In the genomic region with DNA sequence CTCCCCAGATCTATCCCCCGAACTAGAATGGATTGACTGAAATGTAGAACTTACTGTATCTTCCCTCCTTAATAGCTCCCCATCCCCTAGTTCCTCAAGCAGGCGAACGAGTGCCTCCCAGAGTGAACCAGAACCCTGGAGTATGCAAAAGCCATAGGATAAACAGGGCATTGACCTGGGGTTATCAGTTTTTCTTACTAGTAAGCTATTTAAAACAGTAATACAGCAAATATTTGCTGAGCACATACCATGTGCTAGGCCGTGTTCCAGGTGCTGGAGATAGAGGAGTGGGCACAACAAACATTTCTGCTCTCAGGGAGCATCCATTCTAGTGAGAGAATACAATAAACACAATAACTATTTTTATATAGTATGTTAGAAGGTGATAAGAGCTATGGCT, we compare ENCODE assay signal across 11 cellular contexts.
A peak's percentile ranks its signal among the peaks of the same experiment; 100 is the strongest.
DNase-seq lines count a peak whose midpoint lies in the region; ATAC-seq and TF ChIP-seq lines count a peak whose summit lies in the region.
"Had no signal": no experiment of that assay in that cellular context is flagged by ENCODE, and none has a peak within 500 bp of the region (broad histone marks: within the 10 kb centered on the region; RNA-seq: fewer than 3 reads in every experiment).

No MANE protein-coding gene starts in this region.

- no peaks in the 10 kb centered on the region for H3K27me3 Mint-ChIP-seq in stimulated activated naive CD8-positive, alpha-beta T cell treated with anti-CD3 and anti-CD28 coated beads, Interleukin-15, Interleukin-2, amounts not matched to agents 100 ng/mL and 50 ng/mL, for 24 hours

- peak overlapping the region; percentile 69; the same call in 1 of the 2 replicates for H3K4me3 ChIP-seq in WI38 (ENCODE audit: low read depth, low read length)
- H3K4me3 ChIP-seq in iPS-18c (ENCODE audit: insufficient read depth, low read depth, low read length): peak overlapping the region; percentile 17; the same call in 1 of the 2 replicates

- TF ChIP-seq CTCF in WI38 (IDR thresholded peaks at IDR 0.05; ENCODE audit: low read depth, low read length): no peak

- no peaks in the 10 kb centered on the region for H3K9me3 Mint-ChIP-seq in stimulated activated naive CD8-positive, alpha-beta T cell treated with anti-CD3 and anti-CD28 coated beads, Interleukin-15, Interleukin-2, amounts not matched to agents 100 ng/mL and 50 ng/mL, for 24 hours

- DNase-seq in stimulated activated naive CD8-positive, alpha-beta T cell treated with anti-CD3 and anti-CD28 coated beads, Interleukin-15, Interleukin-2, amounts not matched to agents 100 U/mL and 50 U/mL, for 24 hours: no peak
- no peak for DNase-seq in HUDEP-2 (lab: John Stamatoyannopoulos, UW; ENCODE audit: unreplicated experiment in 76 of 76)
- DNase-seq: amniotic stem cell, KG1, NCI-H510A treated with DMSO at 0.1 percent for 48 hours had no signal

- peaks cover 71% of the 10 kb centered on the region for H3K4me1 Mint-ChIP-seq in stimulated activated naive CD8-positive, alpha-beta T cell treated with anti-CD3 and anti-CD28 coated beads, Interleukin-15, Interleukin-2, amounts not matched to agents 100 ng/mL and 50 ng/mL, for 24 hours (ENCODE audit: low read depth)

- peak overlapping the region; percentile 91 for H3K4me3 Mint-ChIP-seq in stimulated activated naive CD8-positive, alpha-beta T cell treated with anti-CD3 and anti-CD28 coated beads, Interleukin-15, Interleukin-2, amounts not matched to agents 100 ng/mL and 50 ng/mL, for 24 hours

- no peak overlapping the region for H3K27ac Mint-ChIP-seq in stimulated activated naive CD8-positive, alpha-beta T cell treated with anti-CD3 and anti-CD28 coated beads, Interleukin-15, Interleukin-2, amounts not matched to agents 100 ng/mL and 50 ng/mL, for 24 hours

- no peak for ATAC-seq in stimulated activated naive CD8-positive, alpha-beta T cell treated with anti-CD3 and anti-CD28 coated beads, Interleukin-15, Interleukin-2, amounts not matched to agents 100 U/mL and 50 U/mL, for 24 hours
- ATAC-seq in GM21786 (IDR thresholded peaks at IDR 0.05; ENCODE audit: unreplicated experiment) (no peak), HG02678 (IDR thresholded peaks at IDR 0.05; ENCODE audit: unreplicated experiment) (no peak), HG03460 (IDR thresholded peaks at IDR 0.05; ENCODE audit: unreplicated experiment) (no peak)

- no peaks in the 10 kb centered on the region for H3K9me3 ChIP-seq in iPS-18c (ENCODE audit: control insufficient read depth, insufficient read depth, low read length)

- H3K36me3 Mint-ChIP-seq in stimulated activated naive CD8-positive, alpha-beta T cell treated with anti-CD3 and anti-CD28 coated beads, Interleukin-15, Interleukin-2, amounts not matched to agents 100 ng/mL and 50 ng/mL, for 24 hours (ENCODE audit: low read depth): peaks cover 58% of the 10 kb centered on the region
